In genomic region chr18:24559474-24560018, GRCh38 we compare ENCODE assay signal across 31 cellular contexts.
"Had no signal": no experiment of that assay in that cellular context is flagged by ENCODE, and none has a peak within 500 bp of the region (broad histone marks: within the 10 kb centered on the region; RNA-seq: fewer than 3 reads in every experiment).

No MANE protein-coding gene starts in this region.

- H3K4me3 Mint-ChIP-seq: activated naive CD8-positive, alpha-beta T cell treated with anti-CD3 and anti-CD28 coated beads, Interleukin-2, amount 50 U/mL, for 24 hours; endodermal cell; naive B cell; nephron progenitor cell; stimulated activated naive B cell treated with anti-CD40 and anti-IgM and Interleukin-4, amounts not matched to agents 10 μg/mL and 1 μg/mL and 100 μg/mL, for 72 hours; T-helper 1 cell treated with Interleukin-12 subunit alpha and Interleukin-12 subunit beta and Interleukin-4 antibody, amounts not matched to agents 30 μg/mL and 1 μg/mL, for 36 hours had no signal

- H3K9me3 ChIP-seq: left ventricle myocardium inferior, stomach, thyroid gland, upper lobe of left lung, vagina had no signal

- H3K4me1 Mint-ChIP-seq: activated naive CD8-positive, alpha-beta T cell treated with anti-CD3 and anti-CD28 coated beads, Interleukin-2, amount 50 U/mL, for 24 hours; naive B cell; stimulated activated naive B cell treated with anti-CD40 and anti-IgM and Interleukin-4, amounts not matched to agents 10 μg/mL and 1 μg/mL and 100 μg/mL, for 72 hours had no signal

- H3K4me3 ChIP-seq: heart right ventricle, left ventricle myocardium inferior, lung, stomach, thyroid gland, upper lobe of left lung, vagina had no signal

- ATAC-seq: activated naive CD8-positive, alpha-beta T cell treated with anti-CD3 and anti-CD28 coated beads, Interleukin-2, amount 50 U/mL, for 24 hours; esophagus mucosa; heart right ventricle; right cardiac atrium; stimulated activated naive B cell treated with anti-CD40 and anti-IgM and Interleukin-4, amounts not matched to agents 10 μg/mL and 1 μg/mL and 100 μg/mL, for 72 hours had no signal

- H3K36me3 Mint-ChIP-seq: naive B cell; stimulated activated naive B cell treated with anti-CD40 and anti-IgM and Interleukin-4, amounts not matched to agents 10 μg/mL and 1 μg/mL and 100 μg/mL, for 72 hours had no signal

- H3K9ac ChIP-seq: parathyroid adenoma had no signal

- H2AFZ ChIP-seq: parathyroid adenoma had no signal

- H3K4me1 ChIP-seq: heart right ventricle, left ventricle myocardium inferior, parathyroid adenoma, stomach, thyroid gland, upper lobe of left lung, vagina had no signal

- DNase-seq: activated CD4-positive, alpha-beta T cell treated with anti-CD3 and anti-CD28 coated beads for 48 hours; activated CD4-positive, alpha-beta T cell treated with anti-CD3 and anti-CD28 coated beads, Interleukin-2, amount 50 U/mL, for 48 hours; activated CD8-positive, alpha-beta memory T cell treated with anti-CD3 and anti-CD28 coated beads, Interleukin-2, amount 50 U/mL, for 4 hours; activated gamma-delta T cell; activated naive CD4-positive, alpha-beta T cell treated with anti-CD3 and anti-CD28 coated beads, Interleukin-2, amount 50 U/mL, for 16 hours; activated naive CD8-positive, alpha-beta T cell treated with anti-CD3 and anti-CD28 coated beads, Interleukin-2, amount 50 U/mL, for 24 hours; activated T-cell treated with anti-CD3 and anti-CD28 coated beads, Interleukin-2, amount 50 U/mL, for 1 hour; amygdala; caudate nucleus; endodermal cell; foreskin melanocyte; heart right ventricle; kidney glomerular epithelial cell; left ventricle myocardium inferior; naive B cell; nephron progenitor cell; nucleus accumbens; right cardiac atrium; stimulated activated CD4-positive, alpha-beta T cell treated with anti-CD3 and anti-CD28 coated beads, Interleukin-15, amount 100 ng/mL, for 24 hours; stimulated activated CD4-positive, alpha-beta T cell treated with anti-CD3 and anti-CD28 coated beads, Interleukin-2, amount 100 ng/mL, for 24 hours; stimulated activated naive B cell treated with anti-CD40 and anti-IgM and Interleukin-4, amounts not matched to agents 10 μg/mL and 1 μg/mL and 100 μg/mL, for 72 hours; stomach; T-helper 9 cell; thyroid gland; upper lobe of left lung had no signal

- H3K27me3 ChIP-seq: thyroid gland, upper lobe of left lung, vagina had no signal

- H3K36me3 ChIP-seq: heart right ventricle, left ventricle myocardium inferior, stomach, thyroid gland, upper lobe of left lung, vagina had no signal

- H3K9me3 Mint-ChIP-seq: activated naive CD8-positive, alpha-beta T cell treated with anti-CD3 and anti-CD28 coated beads, Interleukin-2, amount 50 U/mL, for 24 hours; endodermal cell; naive B cell; nephron progenitor cell; stimulated activated naive B cell treated with anti-CD40 and anti-IgM and Interleukin-4, amounts not matched to agents 10 μg/mL and 1 μg/mL and 100 μg/mL, for 72 hours; T-helper 1 cell treated with Interleukin-12 subunit alpha and Interleukin-12 subunit beta and Interleukin-4 antibody, amounts not matched to agents 30 μg/mL and 1 μg/mL, for 36 hours had no signal

- H3K27ac ChIP-seq: heart right ventricle, left ventricle myocardium inferior, parathyroid adenoma, stomach, thyroid gland, upper lobe of left lung, vagina, VCaP had no signal

- H3K79me2 ChIP-seq: parathyroid adenoma had no signal

- H3K27ac Mint-ChIP-seq: activated naive CD8-positive, alpha-beta T cell treated with anti-CD3 and anti-CD28 coated beads, Interleukin-2, amount 50 U/mL, for 24 hours; naive B cell; nephron progenitor cell; stimulated activated naive B cell treated with anti-CD40 and anti-IgM and Interleukin-4, amounts not matched to agents 10 μg/mL and 1 μg/mL and 100 μg/mL, for 72 hours; T-helper 1 cell treated with Interleukin-12 subunit alpha and Interleukin-12 subunit beta and Interleukin-4 antibody, amounts not matched to agents 30 μg/mL and 1 μg/mL, for 36 hours had no signal
